In the genomic region with DNA sequence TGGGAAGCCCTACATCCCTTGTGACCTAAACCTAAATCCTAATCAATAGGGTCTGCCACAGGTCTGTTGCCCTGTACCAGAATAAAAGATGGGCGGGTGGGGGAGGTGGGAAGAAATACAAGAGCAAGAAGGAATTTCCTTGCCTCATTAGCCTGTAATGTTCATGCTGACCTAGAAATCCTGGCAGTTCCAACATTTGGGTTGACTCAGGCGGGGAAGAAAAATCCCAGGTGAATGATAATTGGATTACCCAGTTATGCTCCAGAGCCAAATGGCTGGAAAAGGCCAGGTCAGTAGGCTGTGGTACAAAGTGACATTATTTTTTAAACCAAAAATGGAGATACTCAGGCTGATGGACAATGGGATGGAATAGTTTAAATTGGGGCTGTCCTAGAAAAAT, we compare ENCODE assay signal across 9 cellular contexts. TPM values are rescaled to one million over a fixed set of nuclear protein-coding genes. Genes with fewer than 3 reads are reported as not detected.
DNase-seq lines count a peak whose midpoint lies in the region; ATAC-seq, FAIRE-seq and TF ChIP-seq lines count a peak whose summit lies in the region.
"Had no signal": no experiment of that assay in that cellular context is flagged by ENCODE, and none has a peak within 500 bp of the region (broad histone marks: within the 10 kb centered on the region; RNA-seq: fewer than 3 reads in every experiment).

No MANE protein-coding gene starts in this region.

- peak overlapping the region; percentile 48 for H3K9ac ChIP-seq in iPS-18a (ENCODE audit: low read length)
- peak overlapping the region; percentile 80 to 93 for H3K9ac ChIP-seq in stomach smooth muscle (ENCODE audit: low read length in 2 of 2)

- peaks cover 86% of the 10 kb centered on the region for H3K27me3 ChIP-seq in iPS-18a (ENCODE audit: control insufficient read depth, insufficient read depth, low read length)
- H3K27me3 ChIP-seq in stomach smooth muscle (ENCODE audit: control insufficient read depth in 1 of 2, insufficient read depth in 2 of 2, low read length in 2 of 2) = no peaks in the 10 kb centered on the region

- H3K4me3 ChIP-seq in iPS-18a (ENCODE audit: low read length) (peak overlapping the region; percentile 63), stomach smooth muscle (ENCODE audit: low read length in 2 of 2) (peak overlapping the region; percentile 69 to 82)

- TF ChIP-seq CTCF in activated CD8-positive, alpha-beta T cell treated with anti-CD3 and anti-CD28 coated beads for 36 hours (IDR thresholded peaks at IDR 0.05) = no peak

- H3K4me1 ChIP-seq in iPS-18a (ENCODE audit: control insufficient read depth, low read depth, low read length) (peaks cover 53% of the 10 kb centered on the region), stomach smooth muscle (ENCODE audit: control insufficient read depth, insufficient read depth, low read length) (peaks cover 48% of the 10 kb centered on the region)

- no peaks in the 10 kb centered on the region for H3K36me3 ChIP-seq in iPS-18a (ENCODE audit: control insufficient read depth, low read depth, low read length)
- peaks cover 0 to 6% of the 10 kb centered on the region in 2 donors for H3K36me3 ChIP-seq in stomach smooth muscle (ENCODE audit: control insufficient read depth in 2 of 2, insufficient read depth in 2 of 2, low read length in 2 of 2)

- CTCF ChIA-PET in activated CD8-positive, alpha-beta T cell treated with anti-CD3 and anti-CD28 coated beads for 36 hours (lab: Charles Lee) = interaction anchor here (0.6 to 1.5 kb wide), 3 partner anchors 10 to 50 kb away, joined by 3 read pairs; no protein-coding TSS in a partner anchor

- H3K27ac Mint-ChIP-seq in activated CD8-positive, alpha-beta T cell treated with anti-CD3 and anti-CD28 coated beads for 36 hours = peak overlapping the region; percentile 94

- H3K4me3 Mint-ChIP-seq in activated CD8-positive, alpha-beta T cell treated with anti-CD3 and anti-CD28 coated beads for 36 hours = peak overlapping the region; percentile 82

- POLR2A ChIA-PET in activated CD8-positive, alpha-beta T cell treated with anti-CD3 and anti-CD28 coated beads for 36 hours (lab: Charles Lee) = interaction anchor here (0.6 to 1.5 kb wide), 2 partner anchors 10 to 52 kb away, joined by 3 to 4 read pairs; no protein-coding TSS in a partner anchor

- ATAC-seq in activated CD8-positive, alpha-beta T cell treated with anti-CD3 and anti-CD28 coated beads for 36 hours = no peak

- no peak overlapping the region for H3K27ac ChIP-seq in iPS-18a (ENCODE audit: low read length)
- H3K27ac ChIP-seq in stomach smooth muscle (ENCODE audit: low read length) = peak overlapping the region; percentile 73

- peaks cover 28% of the 10 kb centered on the region for H3K36me3 Mint-ChIP-seq in activated CD8-positive, alpha-beta T cell treated with anti-CD3 and anti-CD28 coated beads for 36 hours (ENCODE audit: low read depth)

- H3K4me1 Mint-ChIP-seq in activated CD8-positive, alpha-beta T cell treated with anti-CD3 and anti-CD28 coated beads for 36 hours (ENCODE audit: low read depth) = peaks cover 55% of the 10 kb centered on the region

- TF ChIP-seq POLR2A in H54 (IDR thresholded peaks at IDR 0.05; ENCODE audit: low read depth, low read length) = no peak

- H3K27me3 Mint-ChIP-seq in activated CD8-positive, alpha-beta T cell treated with anti-CD3 and anti-CD28 coated beads for 36 hours = no peaks in the 10 kb centered on the region

- H3K9me3 ChIP-seq in iPS-18a (ENCODE audit: control insufficient read depth, low read depth, low read length) (no peaks in the 10 kb centered on the region), stomach smooth muscle (ENCODE audit: control insufficient read depth in 2 of 2, low read length in 2 of 2) (no peaks in the 10 kb centered on the region)

- intact Hi-C loops in activated CD8-positive, alpha-beta T cell treated with anti-CD3 and anti-CD28 coated beads for 36 hours (cut with micrococcal nuclease) = no loop called here

- DNase-seq in NCI-H524 (lab: John Stamatoyannopoulos, UW) (peak; percentile 28 to 66), NCI-H524 treated with DMSO at 0.1 percent for 48 hours (lab: John Stamatoyannopoulos, UW) (no peak), H54 (ENCODE audit: insufficient read length, low spot score) (no peak), mesenteric fat pad (ENCODE audit: low spot score) (no peak), DMS79 (lab: John Stamatoyannopoulos, UW) (no peak)
- DNase-seq in activated CD8-positive, alpha-beta T cell treated with anti-CD3 and anti-CD28 coated beads for 36 hours = no peak

- no peak for FAIRE-seq in H54 (lab: Jason Lieb, UNC)

- H3K9me3 Mint-ChIP-seq in activated CD8-positive, alpha-beta T cell treated with anti-CD3 and anti-CD28 coated beads for 36 hours = no peaks in the 10 kb centered on the region

RNA-seq across cellular contexts. Expression of gene A3GALT2, which starts 27.3 kb away (rescaled TPM):
- not detected for total RNA-seq in activated CD8-positive, alpha-beta T cell treated with anti-CD3 and anti-CD28 coated beads for 36 hours
- total RNA-seq in mesenteric fat pad = not detected
- total RNA-seq: ureter had no signal

Comparison
In these comparisons a context has a peak if more than half of its experiments do, and no peak if none do; other contexts are left out.
1. DNase-seq: peak in NCI-H524 (2 of 2); none in NCI-H524 treated with DMSO at 0.1 percent for 48 hours (single experiment), activated CD8-positive, alpha-beta T cell treated with anti-CD3 and anti-CD28 coated beads for 36 hours (single experiment), H54 (single experiment), mesenteric fat pad (single experiment) and DMS79 (single experiment).